9 cellular contexts compared by ENCODE assay signal in genomic region chr10:98349508-98349922, GRCh38.
DNase-seq lines count a peak whose midpoint lies in the region; ATAC-seq and TF ChIP-seq lines count a peak whose summit lies in the region.
"Had no signal": no experiment of that assay in that cellular context is flagged by ENCODE, and none has a peak within 500 bp of the region (broad histone marks: within the 10 kb centered on the region; RNA-seq: fewer than 3 reads in every experiment).

No MANE protein-coding gene starts in this region.

- no peak for DNase-seq in stimulated activated naive CD8-positive, alpha-beta T cell treated with anti-CD3 and anti-CD28 coated beads, Interleukin-15, amount 100 ng/mL, for 72 hours
- DNase-seq in NOMO-1 treated with DMSO at 0.1 percent for 48 hours (lab: John Stamatoyannopoulos, UW; ENCODE audit: unreplicated experiment) (peak; percentile 93), left ventricle myocardium inferior (peak; percentile 59), NCI-H2107 (lab: John Stamatoyannopoulos, UW) (no peak), T-helper 1 cell (no peak), globus pallidus (ENCODE audit: low spot score) (no peak)
- DNase-seq in activated T-helper 1 cell treated with anti-CD3 and anti-CD28 coated beads, Interleukin-12 subunit alpha, Interleukin-12 subunit beta, Interleukin-2, Interleukin-4 antibody, amounts not matched to agents 30 ng/mL and 10 ng/mL and 1 ng/mL, durations not matched to agents 14 hours and 24 hours and 36 hours (ENCODE audit: low spot score) = no peak
- DNase-seq: T-helper 9 cell had no signal

- H3K4me1 ChIP-seq in left ventricle myocardium inferior = peaks cover 20% of the 10 kb centered on the region

- peaks cover 14% of the 10 kb centered on the region for H3K9me3 Mint-ChIP-seq in stimulated activated naive CD8-positive, alpha-beta T cell treated with anti-CD3 and anti-CD28 coated beads, Interleukin-15, Interleukin-2, amounts not matched to agents 100 ng/mL and 50 ng/mL, for 24 hours
- H3K9me3 Mint-ChIP-seq in stimulated activated naive CD8-positive, alpha-beta T cell treated with anti-CD3 and anti-CD28 coated beads, Interleukin-15, amount 100 ng/mL, for 72 hours = peaks cover 9 to 18% of the 10 kb centered on the region in 2 donors
- peaks cover 4% of the 10 kb centered on the region for H3K9me3 Mint-ChIP-seq in activated T-helper 1 cell treated with anti-CD3 and anti-CD28 coated beads, Interleukin-12 subunit alpha, Interleukin-12 subunit beta, Interleukin-2, Interleukin-4 antibody, amounts not matched to agents 30 ng/mL and 10 ng/mL and 1 ng/mL, durations not matched to agents 14 hours and 24 hours and 36 hours

- no peak overlapping the region for H3K27ac ChIP-seq in left ventricle myocardium inferior (replicated peaks)

- H3K27ac Mint-ChIP-seq in stimulated activated naive CD8-positive, alpha-beta T cell treated with anti-CD3 and anti-CD28 coated beads, Interleukin-15, Interleukin-2, amounts not matched to agents 100 ng/mL and 50 ng/mL, for 24 hours = no peak overlapping the region
- no peak overlapping the region for H3K27ac Mint-ChIP-seq in stimulated activated naive CD8-positive, alpha-beta T cell treated with anti-CD3 and anti-CD28 coated beads, Interleukin-15, amount 100 ng/mL, for 72 hours
- no peak overlapping the region for H3K27ac Mint-ChIP-seq in activated T-helper 1 cell treated with anti-CD3 and anti-CD28 coated beads, Interleukin-12 subunit alpha, Interleukin-12 subunit beta, Interleukin-2, Interleukin-4 antibody, amounts not matched to agents 30 ng/mL and 10 ng/mL and 1 ng/mL, durations not matched to agents 14 hours and 24 hours and 36 hours

- intact Hi-C loops in left ventricle myocardium inferior (cut with micrococcal nuclease) = no loop called here
- intact Hi-C loops in activated T-helper 1 cell treated with anti-CD3 and anti-CD28 coated beads, Interleukin-12 subunit alpha, Interleukin-12 subunit beta, Interleukin-2, Interleukin-4 antibody, amounts not matched to agents 30 ng/mL and 10 ng/mL and 1 ng/mL, durations not matched to agents 14 hours and 24 hours and 36 hours (cut with micrococcal nuclease) = no loop called here

- peaks cover 12% of the 10 kb centered on the region for H3K4me1 Mint-ChIP-seq in stimulated activated naive CD8-positive, alpha-beta T cell treated with anti-CD3 and anti-CD28 coated beads, Interleukin-15, Interleukin-2, amounts not matched to agents 100 ng/mL and 50 ng/mL, for 24 hours (ENCODE audit: low read depth)
- H3K4me1 Mint-ChIP-seq in stimulated activated naive CD8-positive, alpha-beta T cell treated with anti-CD3 and anti-CD28 coated beads, Interleukin-15, amount 100 ng/mL, for 72 hours = peaks cover 10% of the 10 kb centered on the region
- H3K4me1 Mint-ChIP-seq in activated T-helper 1 cell treated with anti-CD3 and anti-CD28 coated beads, Interleukin-12 subunit alpha, Interleukin-12 subunit beta, Interleukin-2, Interleukin-4 antibody, amounts not matched to agents 30 ng/mL and 10 ng/mL and 1 ng/mL, durations not matched to agents 14 hours and 24 hours and 36 hours (ENCODE audit: low read depth) = no peaks in the 10 kb centered on the region

- ATAC-seq in stimulated activated naive CD8-positive, alpha-beta T cell treated with anti-CD3 and anti-CD28 coated beads, Interleukin-15, amount 100 ng/mL, for 72 hours = no peak

- H3K27me3 Mint-ChIP-seq in stimulated activated naive CD8-positive, alpha-beta T cell treated with anti-CD3 and anti-CD28 coated beads, Interleukin-15, Interleukin-2, amounts not matched to agents 100 ng/mL and 50 ng/mL, for 24 hours = peaks cover 33% of the 10 kb centered on the region
- H3K27me3 Mint-ChIP-seq in stimulated activated naive CD8-positive, alpha-beta T cell treated with anti-CD3 and anti-CD28 coated beads, Interleukin-15, amount 100 ng/mL, for 72 hours = peaks cover 76% of the 10 kb centered on the region
- peaks cover 14% of the 10 kb centered on the region for H3K27me3 Mint-ChIP-seq in activated T-helper 1 cell treated with anti-CD3 and anti-CD28 coated beads, Interleukin-12 subunit alpha, Interleukin-12 subunit beta, Interleukin-2, Interleukin-4 antibody, amounts not matched to agents 30 ng/mL and 10 ng/mL and 1 ng/mL, durations not matched to agents 14 hours and 24 hours and 36 hours (ENCODE audit: insufficient read depth)

- H3K4me3 ChIP-seq in left ventricle myocardium inferior = no peak overlapping the region

- TF ChIP-seq CTCF in left ventricle myocardium inferior (IDR thresholded peaks at IDR 0.05; ENCODE audit: borderline replicate concordance) = no peak

- H3K27me3 ChIP-seq in left ventricle myocardium inferior (ENCODE audit: low read depth) = peaks cover 26% of the 10 kb centered on the region

- no peaks in the 10 kb centered on the region for H3K36me3 Mint-ChIP-seq in stimulated activated naive CD8-positive, alpha-beta T cell treated with anti-CD3 and anti-CD28 coated beads, Interleukin-15, Interleukin-2, amounts not matched to agents 100 ng/mL and 50 ng/mL, for 24 hours (ENCODE audit: low read depth)
- H3K36me3 Mint-ChIP-seq in activated T-helper 1 cell treated with anti-CD3 and anti-CD28 coated beads, Interleukin-12 subunit alpha, Interleukin-12 subunit beta, Interleukin-2, Interleukin-4 antibody, amounts not matched to agents 30 ng/mL and 10 ng/mL and 1 ng/mL, durations not matched to agents 14 hours and 24 hours and 36 hours (ENCODE audit: low read depth) = no peaks in the 10 kb centered on the region

- H3K9me3 ChIP-seq in left ventricle myocardium inferior (replicated peaks) = peaks cover 24% of the 10 kb centered on the region

- H3K4me3 Mint-ChIP-seq in stimulated activated naive CD8-positive, alpha-beta T cell treated with anti-CD3 and anti-CD28 coated beads, Interleukin-15, Interleukin-2, amounts not matched to agents 100 ng/mL and 50 ng/mL, for 24 hours = peak overlapping the region; percentile 17
- no peak overlapping the region for H3K4me3 Mint-ChIP-seq in stimulated activated naive CD8-positive, alpha-beta T cell treated with anti-CD3 and anti-CD28 coated beads, Interleukin-15, amount 100 ng/mL, for 72 hours
- no peak overlapping the region for H3K4me3 Mint-ChIP-seq in activated T-helper 1 cell treated with anti-CD3 and anti-CD28 coated beads, Interleukin-12 subunit alpha, Interleukin-12 subunit beta, Interleukin-2, Interleukin-4 antibody, amounts not matched to agents 30 ng/mL and 10 ng/mL and 1 ng/mL, durations not matched to agents 14 hours and 24 hours and 36 hours

- no peaks in the 10 kb centered on the region for H3K36me3 ChIP-seq in left ventricle myocardium inferior

Comparison
In these comparisons a context has a peak if more than half of its experiments do, and no peak if none do; other contexts are left out.
1. DNase-seq: peak in NOMO-1 treated with DMSO at 0.1 percent for 48 hours (single experiment) and left ventricle myocardium inferior (single experiment); none in stimulated activated naive CD8-positive, alpha-beta T cell treated with anti-CD3 and anti-CD28 coated beads, Interleukin-15, amount 100 ng/mL, for 72 hours (0 of 2), NCI-H2107 (single experiment), T-helper 1 cell (0 of 5), activated T-helper 1 cell treated with anti-CD3 and anti-CD28 coated beads, Interleukin-12 subunit alpha, Interleukin-12 subunit beta, Interleukin-2, Interleukin-4 antibody, amounts not matched to agents 30 ng/mL and 10 ng/mL and 1 ng/mL, durations not matched to agents 14 hours and 24 hours and 36 hours (single experiment) and globus pallidus (single experiment).